In the genomic region with DNA sequence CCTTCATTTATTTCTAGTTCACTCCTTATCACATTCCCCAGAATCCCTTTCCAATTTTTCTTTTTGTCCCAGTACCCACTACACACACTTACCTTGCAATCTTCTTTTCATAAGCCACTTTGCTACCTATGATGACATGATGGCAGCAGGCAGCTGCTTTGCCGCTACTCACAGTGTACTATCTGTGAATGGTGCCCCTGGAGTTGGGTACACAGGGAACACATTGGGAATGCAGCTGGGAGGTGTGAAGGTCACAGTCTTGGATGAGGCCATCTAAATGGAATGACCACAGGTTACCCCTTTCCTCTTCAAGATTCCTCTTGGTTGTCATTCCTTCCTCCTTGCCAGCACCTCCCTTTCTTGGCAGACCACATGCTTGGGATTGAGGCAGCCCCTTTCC, we compare ENCODE assay signal across 14 cellular contexts. TPM values are rescaled to one million over a fixed set of nuclear protein-coding genes. Genes with fewer than 3 reads are reported as not detected.
DNase-seq lines count a peak whose midpoint lies in the region; ATAC-seq and TF ChIP-seq lines count a peak whose summit lies in the region.
"Had no signal": no experiment of that assay in that cellular context is flagged by ENCODE, and none has a peak within 500 bp of the region (broad histone marks: within the 10 kb centered on the region; RNA-seq: fewer than 3 reads in every experiment).

No MANE protein-coding gene starts in this region.

- no peak overlapping the region for H3K9ac ChIP-seq in HCT116 (ENCODE audit: low read length)

- TF ChIP-seq EP300 in sigmoid colon (IDR thresholded peaks at IDR 0.05): no peak

- peak overlapping the region; percentile 27 for H3K27ac Mint-ChIP-seq in activated CD8-positive, alpha-beta T cell treated with anti-CD3 and anti-CD28 coated beads, Interleukin-2, amount 10 ng/mL, durations not matched to agents 7 days and 5 days
- peak overlapping the region; percentile 1 to 79 for H3K27ac Mint-ChIP-seq in stimulated activated naive CD8-positive, alpha-beta T cell treated with anti-CD3 and anti-CD28 coated beads, Interleukin-15, amount 100 ng/mL, for 72 hours
- H3K27ac Mint-ChIP-seq: stimulated activated naive B cell treated with anti-CD40 and anti-IgM and Interleukin-4, amounts not matched to agents 10 μg/mL and 1 μg/mL and 100 μg/mL, for 72 hours had no signal

- H3K9me3 ChIP-seq in right atrium auricular region: no peaks in the 10 kb centered on the region
- no peaks in the 10 kb centered on the region for H3K9me3 ChIP-seq in HCT116 (ENCODE audit: control insufficient read depth in 1 of 2, insufficient read depth in 1 of 2, low read depth in 1 of 2, low read length in 2 of 2)
- no peaks in the 10 kb centered on the region for H3K9me3 ChIP-seq in sigmoid colon

- no peaks in the 10 kb centered on the region for H3K9me3 Mint-ChIP-seq in activated CD8-positive, alpha-beta T cell treated with anti-CD3 and anti-CD28 coated beads, Interleukin-2, amount 10 ng/mL, durations not matched to agents 7 days and 5 days (ENCODE audit: insufficient read depth)
- no peaks in the 10 kb centered on the region for H3K9me3 Mint-ChIP-seq in stimulated activated naive CD8-positive, alpha-beta T cell treated with anti-CD3 and anti-CD28 coated beads, Interleukin-15, amount 100 ng/mL, for 72 hours
- H3K9me3 Mint-ChIP-seq: stimulated activated naive B cell treated with anti-CD40 and anti-IgM and Interleukin-4, amounts not matched to agents 10 μg/mL and 1 μg/mL and 100 μg/mL, for 72 hours had no signal

- RAD21 ChIA-PET in HCT116 (lab: Charles Lee; ENCODE audit: low non-redundant PET in 1 of 2, low total read pairs in 2 of 2, uncharacterized antibody in 2 of 2, unreplicated experiment in 2 of 2): no interaction called here

- H3K4me2 ChIP-seq in HCT116 (ENCODE audit: low read length): no peak overlapping the region

- no peaks in the 10 kb centered on the region for H4K20me1 ChIP-seq in HCT116 (ENCODE audit: insufficient read depth)

- CTCF ChIA-PET in HCT116 (lab: Charles Lee): no interaction called here
- CTCF ChIA-PET in activated CD8-positive, alpha-beta T cell treated with anti-CD3 and anti-CD28 coated beads, Interleukin-2, amount 10 ng/mL, durations not matched to agents 7 days and 5 days (lab: Charles Lee): interaction anchor here (1.7 to 2.5 kb wide), 3 partner anchors 9 to 85 kb away, joined by 7 to 14 read pairs (median 8); a partner anchor contains a TSS

- TF ChIP-seq CTCF in right atrium auricular region (IDR thresholded peaks at IDR 0.05) (no peak), HCT116 (IDR thresholded peaks at IDR 0.05 in 2 of 3, conservative IDR thresholded peaks at IDR 0.05 in 1 of 3; ENCODE audit: borderline replicate concordance in 1 of 3, insufficient read depth in 1 of 3, low read depth in 2 of 3, low read length in 2 of 3) (no peak), sigmoid colon (IDR thresholded peaks at IDR 0.05) (no peak)

- H3K27me3 ChIP-seq in right atrium auricular region (no peaks in the 10 kb centered on the region), HCT116 (ENCODE audit: insufficient read depth, low read length) (no peaks in the 10 kb centered on the region), sigmoid colon (no peaks in the 10 kb centered on the region)

- H3K4me3 ChIP-seq in right atrium auricular region (no peak overlapping the region), HCT116 (replicated peaks in 1 of 2; ENCODE audit: low read depth in 1 of 2, low read length in 2 of 2) (no peak overlapping the region), sigmoid colon (no peak overlapping the region)

- H3K4me3 Mint-ChIP-seq in activated CD8-positive, alpha-beta T cell treated with anti-CD3 and anti-CD28 coated beads, Interleukin-2, amount 10 ng/mL, durations not matched to agents 7 days and 5 days: no peak overlapping the region
- peak overlapping the region; percentile 32 to 46 for H3K4me3 Mint-ChIP-seq in stimulated activated naive CD8-positive, alpha-beta T cell treated with anti-CD3 and anti-CD28 coated beads, Interleukin-15, amount 100 ng/mL, for 72 hours
- H3K4me3 Mint-ChIP-seq: stimulated activated naive B cell treated with anti-CD40 and anti-IgM and Interleukin-4, amounts not matched to agents 10 μg/mL and 1 μg/mL and 100 μg/mL, for 72 hours had no signal

- H3K27me3 Mint-ChIP-seq in activated CD8-positive, alpha-beta T cell treated with anti-CD3 and anti-CD28 coated beads, Interleukin-2, amount 10 ng/mL, durations not matched to agents 7 days and 5 days (ENCODE audit: low read depth): no peaks in the 10 kb centered on the region
- H3K27me3 Mint-ChIP-seq in stimulated activated naive CD8-positive, alpha-beta T cell treated with anti-CD3 and anti-CD28 coated beads, Interleukin-15, amount 100 ng/mL, for 72 hours: no peaks in the 10 kb centered on the region

- TF ChIP-seq POLR2A in HCT116 (IDR thresholded peaks at IDR 0.05; ENCODE audit: borderline replicate concordance, extremely low read depth, insufficient read depth, insufficient read length) (no peak), sigmoid colon (IDR thresholded peaks at IDR 0.05) (no peak)

- H3K27ac ChIP-seq in right atrium auricular region (no peak overlapping the region), HCT116 (ENCODE audit: low read depth, low read length) (no peak overlapping the region), sigmoid colon (no peak overlapping the region)

- H3K9me2 ChIP-seq in HCT116 (ENCODE audit: insufficient read depth): no peaks in the 10 kb centered on the region

- H3K79me2 ChIP-seq in HCT116 (ENCODE audit: insufficient read depth, low read length): no peaks in the 10 kb centered on the region

- ATAC-seq in Right ventricle myocardium superior (ENCODE audit: poor library complexity) (peak; percentile 59), HCT116 (no peak), HG03108 (IDR thresholded peaks at IDR 0.05; ENCODE audit: unreplicated experiment) (no peak)
- ATAC-seq in activated CD8-positive, alpha-beta T cell treated with anti-CD3 and anti-CD28 coated beads, Interleukin-2, amount 10 ng/mL, durations not matched to agents 7 days and 5 days: no peak
- peak; percentile 48 for ATAC-seq in stimulated activated naive CD8-positive, alpha-beta T cell treated with anti-CD3 and anti-CD28 coated beads, Interleukin-15, amount 100 ng/mL, for 72 hours
- ATAC-seq: PC-3 had no signal

- BruUV-seq in HCT116 (replicated peaks; lab: Mats Ljungman, UMichigan): no TSS peak

- TF ChIP-seq RAD21 in HCT116 (IDR thresholded peaks at IDR 0.05; ENCODE audit: low read depth): no peak

- H3K36me3 ChIP-seq in right atrium auricular region: no peaks in the 10 kb centered on the region
- H3K36me3 ChIP-seq in HCT116 (ENCODE audit: control insufficient read depth in 1 of 2, insufficient read depth in 2 of 2, low read length in 2 of 2): no peaks in the 10 kb centered on the region
- no peaks in the 10 kb centered on the region for H3K36me3 ChIP-seq in sigmoid colon

- H2AFZ ChIP-seq in HCT116 (ENCODE audit: low read depth, low read length, poor library complexity, severe bottlenecking): peak overlapping the region; percentile 14

- POLR2A ChIA-PET in HCT116 (lab: Charles Lee): no interaction called here
- POLR2A ChIA-PET in activated CD8-positive, alpha-beta T cell treated with anti-CD3 and anti-CD28 coated beads, Interleukin-2, amount 10 ng/mL, durations not matched to agents 7 days and 5 days (lab: Charles Lee): interaction anchor here (1.4 kb wide), 1 partner anchor 20 kb away, joined by 3 read pairs; a partner anchor contains a TSS

- 96 to 99% methylated on average over 1 of the region's 1 CpG for WGBS in sigmoid colon, 2 donors

- intact Hi-C loops in Right ventricle myocardium superior (cut with DNase I): no loop called here
- intact Hi-C loops in HCT116 (cut with micrococcal nuclease): no loop called here
- intact Hi-C loops in sigmoid colon (cut with DNase I): no loop called here

- H3K4me1 Mint-ChIP-seq in activated CD8-positive, alpha-beta T cell treated with anti-CD3 and anti-CD28 coated beads, Interleukin-2, amount 10 ng/mL, durations not matched to agents 7 days and 5 days (ENCODE audit: low read depth): peaks cover 20% of the 10 kb centered on the region
- H3K4me1 Mint-ChIP-seq in stimulated activated naive CD8-positive, alpha-beta T cell treated with anti-CD3 and anti-CD28 coated beads, Interleukin-15, amount 100 ng/mL, for 72 hours: peaks cover 15% of the 10 kb centered on the region

- DNase-seq in Right ventricle myocardium superior: no peak
- DNase-seq in right atrium auricular region (ENCODE audit: low spot score): no peak
- no peak for DNase-seq in HCT116 (ENCODE audit: low read depth, low spot score)
- no peak for DNase-seq in activated CD8-positive, alpha-beta T cell treated with anti-CD3 and anti-CD28 coated beads, Interleukin-2, amount 10 ng/mL, durations not matched to agents 7 days and 5 days
- DNase-seq in stimulated activated naive CD8-positive, alpha-beta T cell treated with anti-CD3 and anti-CD28 coated beads, Interleukin-15, amount 100 ng/mL, for 72 hours: no peak
- no peak for DNase-seq in SW480 (ENCODE audit: low spot score)
- no peak for DNase-seq in sigmoid colon
- DNase-seq: activated CD8-positive, alpha-beta memory T cell treated with anti-CD3 and anti-CD28 coated beads for 24 hours; AML-193; anterior cingulate cortex; DND-41; PC-3; stimulated activated naive B cell treated with anti-CD40 and anti-IgM and Interleukin-4, amounts not matched to agents 10 μg/mL and 1 μg/mL and 100 μg/mL, for 72 hours had no signal

- H3K4me1 ChIP-seq in right atrium auricular region (no peaks in the 10 kb centered on the region), HCT116 (ENCODE audit: control insufficient read depth in 1 of 2, insufficient read depth in 2 of 2, low read length in 2 of 2) (no peaks in the 10 kb centered on the region), sigmoid colon (no peaks in the 10 kb centered on the region)

- peaks cover 2% of the 10 kb centered on the region for H3K36me3 Mint-ChIP-seq in activated CD8-positive, alpha-beta T cell treated with anti-CD3 and anti-CD28 coated beads, Interleukin-2, amount 10 ng/mL, durations not matched to agents 7 days and 5 days (ENCODE audit: low read depth)
- H3K36me3 Mint-ChIP-seq: stimulated activated naive B cell treated with anti-CD40 and anti-IgM and Interleukin-4, amounts not matched to agents 10 μg/mL and 1 μg/mL and 100 μg/mL, for 72 hours had no signal

TF ChIP-seq in HCT116, 20 proteins besides CTCF, POLR2A, EP300 and RAD21 (continues in another document):
- TF ChIP-seq SP1 (IDR thresholded peaks at IDR 0.05; ENCODE audit: low read depth) (no peak), POLR2AphosphoS5 (IDR thresholded peaks at IDR 0.05; ENCODE audit: low read depth, low read length) (no peak), FOSL1 (IDR thresholded peaks at IDR 0.05; ENCODE audit: low read depth) (no peak), EGR1 (IDR thresholded peaks at IDR 0.05; ENCODE audit: low read depth) (no peak), EZH2 (IDR thresholded peaks at IDR 0.05) (no peak), ZFX (IDR thresholded peaks at IDR 0.05) (no peak)

RNA-seq across cellular contexts. Expression of a gene that starts 20.8 kb away (rescaled TPM):
- total RNA-seq in Right ventricle myocardium superior: 22.5 TPM
- total RNA-seq in right atrium auricular region: 10 to 100 TPM in 1 of 2 donors, 1 to 10 TPM in 1; 9.0 to 11.6 TPM
- 24.1 TPM for total RNA-seq in HCT116 (2021; ENCODE audit: unreplicated experiment)
- 11.4 and 13.6 TPM in 2 replicates for polyA plus RNA-seq in HCT116 (2012)
- 10 to 100 TPM; 32.1 to 39.2 TPM for total RNA-seq in activated CD8-positive, alpha-beta T cell treated with anti-CD3 and anti-CD28 coated beads, Interleukin-2, amount 10 ng/mL, durations not matched to agents 7 days and 5 days
- total RNA-seq in sigmoid colon: 10 to 100 TPM in 3 of 4 donors, 1 to 10 TPM in 1; 9.2 to 21.3 (median 16.7) TPM
- polyA plus RNA-seq in sigmoid colon: 1 to 10 TPM; 5.4 to 9.2 (median 7.2) TPM

Comparison
In these comparisons a context has a peak if more than half of its experiments do, and no peak if none do; other contexts are left out.
1. ATAC-seq: peak in Right ventricle myocardium superior (single experiment) and stimulated activated naive CD8-positive, alpha-beta T cell treated with anti-CD3 and anti-CD28 coated beads, Interleukin-15, amount 100 ng/mL, for 72 hours (single experiment); none in HCT116 (single experiment), activated CD8-positive, alpha-beta T cell treated with anti-CD3 and anti-CD28 coated beads, Interleukin-2, amount 10 ng/mL, durations not matched to agents 7 days and 5 days (single experiment) and HG03108 (single experiment).